In genomic region chr4:118878487-118878886, GRCh38 we compare ENCODE assay signal across 1 cellular context. TPM values are rescaled to one million over a fixed set of nuclear protein-coding genes. Genes with fewer than 3 reads are reported as not detected.
"Had no signal": no experiment of that assay in that cellular context is flagged by ENCODE, and none has a peak within 500 bp of the region (broad histone marks: within the 10 kb centered on the region; RNA-seq: fewer than 3 reads in every experiment).

No MANE protein-coding gene starts in this region.

RNA-seq across cellular contexts. Expression of gene SYNPO2, which starts 10.2 kb away (rescaled TPM):
- total RNA-seq: G401 had no signal
